Comparison of ENCODE assay signal across 8 cellular contexts in the genomic region with DNA sequence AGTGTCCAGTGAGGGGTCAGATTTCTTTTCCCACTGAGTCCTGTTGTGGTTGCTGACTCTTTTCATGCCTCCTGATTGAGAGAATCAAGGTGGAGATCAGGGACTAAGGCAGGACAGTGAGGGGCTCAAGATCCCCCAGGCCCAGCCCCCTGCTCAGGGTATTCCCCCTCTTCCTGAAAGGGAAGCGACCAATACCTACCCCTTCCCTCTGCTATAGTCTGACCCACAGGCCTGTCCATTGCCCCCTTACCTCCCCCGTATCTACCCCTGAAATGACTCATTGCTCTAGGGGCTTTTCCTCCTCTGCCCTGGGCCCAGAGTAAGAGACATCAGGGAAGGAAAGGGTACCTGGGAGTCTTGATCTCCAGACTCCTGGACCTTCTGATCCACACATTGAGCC.
"Had no signal": no experiment of that assay in that cellular context is flagged by ENCODE, and none has a peak within 500 bp of the region (broad histone marks: within the 10 kb centered on the region; RNA-seq: fewer than 3 reads in every experiment).

No MANE protein-coding gene starts in this region.

- H3K4me3 Mint-ChIP-seq: IgD-negative memory B cell had no signal

- H3K4me1 Mint-ChIP-seq: IgD-negative memory B cell had no signal

- H3K27ac ChIP-seq: HL-60, KMS-11 had no signal

- H3K4me3 ChIP-seq: K562 had no signal

- ATAC-seq: HepG2, K562 had no signal

- H3K27ac Mint-ChIP-seq: IgD-negative memory B cell had no signal

- H3K27me3 Mint-ChIP-seq: IgD-negative memory B cell had no signal

- DNase-seq: IMR-90, KBM-7, KG1 had no signal

- H3K36me3 Mint-ChIP-seq: IgD-negative memory B cell had no signal
